9 cellular contexts compared by ENCODE assay signal in genomic region chr3:36729204-36730056, GRCh38. TPM values are rescaled to one million over a fixed set of nuclear protein-coding genes. Genes with fewer than 3 reads are reported as not detected.
DNase-seq lines count a peak whose midpoint lies in the region; ATAC-seq, FAIRE-seq and TF ChIP-seq lines count a peak whose summit lies in the region.
"Had no signal": no experiment of that assay in that cellular context is flagged by ENCODE, and none has a peak within 500 bp of the region (broad histone marks: within the 10 kb centered on the region; RNA-seq: fewer than 3 reads in every experiment).

No MANE protein-coding gene starts in this region.

- DNase-seq in DND-41, result no peak
- DNase-seq in NCI-H226, result peak; percentile 35
- peak; percentile 28 for DNase-seq in mammary epithelial cell
- peak; percentile 35 for DNase-seq in kidney glomerular epithelial cell (lab: John Stamatoyannopoulos, UW)
- peak; percentile 49 for DNase-seq in urothelium cell line (ENCODE audit: low spot score)
- DNase-seq in activated CD4-positive, alpha-beta T cell treated with anti-CD3 and anti-CD28 coated beads, Interleukin-2, amount 10 ng/mL, durations not matched to agents 24 days and 14 days, result no peak
- DNase-seq in activated CD8-positive, alpha-beta memory T cell treated with anti-CD3 and anti-CD28 coated beads for 24 hours, result no peak

- in situ Hi-C loops in mammary epithelial cell (cut with MboI; ENCODE audit: low sequenced_read_pairs in 2 of 2), result loop anchor here (10.0 to 25.0 kb wide), 3 partner anchors 115 to 258 kb away; partner anchors contain the start of genes EPM2AIP1 (in 1 of the 2) and MLH1 (in 1 of the 2)

- H3K36me3 Mint-ChIP-seq in activated CD4-positive, alpha-beta T cell treated with anti-CD3 and anti-CD28 coated beads, Interleukin-2, amount 10 ng/mL, durations not matched to agents 24 days and 14 days (ENCODE audit: low read depth), result no peaks in the 10 kb centered on the region

- H3K27ac Mint-ChIP-seq in activated CD4-positive, alpha-beta T cell treated with anti-CD3 and anti-CD28 coated beads, Interleukin-2, amount 10 ng/mL, durations not matched to agents 24 days and 14 days, result no peak overlapping the region

- H3K27me3 Mint-ChIP-seq in activated CD4-positive, alpha-beta T cell treated with anti-CD3 and anti-CD28 coated beads, Interleukin-2, amount 10 ng/mL, durations not matched to agents 24 days and 14 days, result peaks cover 10% of the 10 kb centered on the region

- peak; percentile 83 for TF ChIP-seq CTCF in DND-41 (IDR thresholded peaks at IDR 0.05; ENCODE audit: borderline replicate concordance, extremely low read depth, low read length, poor library complexity, severe bottlenecking)
- TF ChIP-seq CTCF in mammary epithelial cell (conservative IDR thresholded peaks at IDR 0.05 in 1 of 2, IDR thresholded peaks at IDR 0.05 in 1 of 2; ENCODE audit: extremely low read depth in 1 of 2, insufficient read depth in 1 of 2, low read depth in 1 of 2, low read length in 2 of 2), result peak; percentile 66 to 69

- H3K79me2 ChIP-seq in DND-41 (ENCODE audit: insufficient read depth, low read length) (no peaks in the 10 kb centered on the region), mammary epithelial cell (ENCODE audit: insufficient read depth, low read length) (no peaks in the 10 kb centered on the region)

- no peaks in the 10 kb centered on the region for H3K27me3 ChIP-seq in DND-41 (ENCODE audit: insufficient read depth, low read length, poor library complexity)
- H3K27me3 ChIP-seq in mammary epithelial cell (ENCODE audit: insufficient read depth, low read length), result no peaks in the 10 kb centered on the region

- no TSS peak for BruUV-seq in mammary epithelial cell (replicated peaks; lab: Mats Ljungman, UMichigan)

- CTCF ChIA-PET in mammary epithelial cell (lab: Charles Lee; ENCODE audit: low non-redundant PET), result no interaction called here

- no peaks in the 10 kb centered on the region for H3K36me3 ChIP-seq in DND-41 (ENCODE audit: insufficient read depth, low read length)
- H3K36me3 ChIP-seq in mammary epithelial cell (ENCODE audit: insufficient read depth, low read length), result no peaks in the 10 kb centered on the region

- dilution Hi-C loops in mammary epithelial cell (cut with HindIII; ENCODE audit: low sequenced_read_pairs), result no loop called here

- H3K27ac ChIP-seq in DND-41 (ENCODE audit: low read length), result no peak overlapping the region
- H3K27ac ChIP-seq in mammary epithelial cell (ENCODE audit: insufficient read depth, low read depth, low read length), result no peak overlapping the region

- intact Hi-C loops in mammary epithelial cell (cut with micrococcal nuclease), result loop anchor here (1.0 to 10.0 kb wide), 4 partner anchors 114 to 565 kb away; no protein-coding TSS in a partner anchor
- intact Hi-C loops in activated CD4-positive, alpha-beta T cell treated with anti-CD3 and anti-CD28 coated beads, Interleukin-2, amount 10 ng/mL, durations not matched to agents 24 days and 14 days (cut with micrococcal nuclease), result loop anchor here (1.0 to 2.0 kb wide), 3 partner anchors 140 to 1049 kb away; no protein-coding TSS in a partner anchor

- H2AFZ ChIP-seq in DND-41 (ENCODE audit: low read depth, low read length) (no peak overlapping the region), mammary epithelial cell (ENCODE audit: low read depth, low read length) (no peak overlapping the region)

- H3K4me2 ChIP-seq in DND-41 (ENCODE audit: insufficient read depth, low read length) (no peak overlapping the region), mammary epithelial cell (ENCODE audit: insufficient read depth, low read depth, low read length) (no peak overlapping the region)

- H3K4me3 ChIP-seq in DND-41 (ENCODE audit: low read depth in 1 of 2, low read length in 2 of 2) (no peak overlapping the region), mammary epithelial cell (replicated peaks in 1 of 3; ENCODE audit: insufficient read depth in 1 of 3, low read depth in 2 of 3, low read length in 3 of 3) (no peak overlapping the region)

- FAIRE-seq in urothelium cell line (lab: Jason Lieb, UNC), result no peak

- H3K9me3 ChIP-seq in DND-41 (ENCODE audit: insufficient read depth, low read length, severe bottlenecking) (no peaks in the 10 kb centered on the region), mammary epithelial cell (replicated peaks; ENCODE audit: insufficient read depth, low read length) (no peaks in the 10 kb centered on the region)

- H3K9ac ChIP-seq in DND-41 (ENCODE audit: low read depth, low read length) (no peak overlapping the region), mammary epithelial cell (ENCODE audit: insufficient read depth, low read length) (no peak overlapping the region)

- no peaks in the 10 kb centered on the region for H3K9me3 Mint-ChIP-seq in activated CD4-positive, alpha-beta T cell treated with anti-CD3 and anti-CD28 coated beads, Interleukin-2, amount 10 ng/mL, durations not matched to agents 24 days and 14 days

- 49% methylated on average over 8 of the region's 9 CpGs for WGBS in mammary epithelial cell (ENCODE audit: low coverage, missing lambda C conversion rate)

- ATAC-seq in DND-41 (ENCODE audit: insufficient read depth, low read depth) (peak; percentile 85), GM21529 (IDR thresholded peaks at IDR 0.05; ENCODE audit: unreplicated experiment) (peak; percentile 67)

- H3K4me3 Mint-ChIP-seq in activated CD4-positive, alpha-beta T cell treated with anti-CD3 and anti-CD28 coated beads, Interleukin-2, amount 10 ng/mL, durations not matched to agents 24 days and 14 days, result no peak overlapping the region

- H3K4me1 ChIP-seq in DND-41 (ENCODE audit: insufficient read depth, low read length) (no peaks in the 10 kb centered on the region; the same call in 1 of the 2 replicates), mammary epithelial cell (ENCODE audit: insufficient read depth, low read length) (no peaks in the 10 kb centered on the region)

- H4K20me1 ChIP-seq in DND-41 (ENCODE audit: insufficient read depth, low read length) (no peaks in the 10 kb centered on the region), mammary epithelial cell (ENCODE audit: insufficient read depth, low read length) (no peaks in the 10 kb centered on the region)

- H3K4me1 Mint-ChIP-seq in activated CD4-positive, alpha-beta T cell treated with anti-CD3 and anti-CD28 coated beads, Interleukin-2, amount 10 ng/mL, durations not matched to agents 24 days and 14 days, result no peaks in the 10 kb centered on the region

RNA-seq across cellular contexts. Expression of gene DCLK3, which starts 34.9 kb away (rescaled TPM):
- not detected for total RNA-seq in mammary epithelial cell
- not detected for polyA plus RNA-seq in mammary epithelial cell
- not detected for polyA minus RNA-seq in mammary epithelial cell
- not detected in 2 replicates for total RNA-seq in activated CD4-positive, alpha-beta T cell treated with anti-CD3 and anti-CD28 coated beads, Interleukin-2, amount 10 ng/mL, durations not matched to agents 24 days and 14 days
- total RNA-seq: T-helper 2 cell treated with Interferon-gamma antibody and Interleukin-4, amounts not matched to agents 100 ng/mL and 5 ng/mL, for 36 hours had no signal

Comparison
In these comparisons a context has a peak if more than half of its experiments do, and no peak if none do; other contexts are left out.
1. DNase-seq: peak in NCI-H226 (single experiment), mammary epithelial cell (single experiment), kidney glomerular epithelial cell (single experiment) and urothelium cell line (single experiment); none in DND-41 (single experiment), activated CD4-positive, alpha-beta T cell treated with anti-CD3 and anti-CD28 coated beads, Interleukin-2, amount 10 ng/mL, durations not matched to agents 24 days and 14 days (single experiment) and activated CD8-positive, alpha-beta memory T cell treated with anti-CD3 and anti-CD28 coated beads for 24 hours (single experiment).